ENCODE assay signal across 36 cellular contexts in genomic region chr18:39241534-39241933, GRCh38.
"Had no signal": no experiment of that assay in that cellular context is flagged by ENCODE, and none has a peak within 500 bp of the region (broad histone marks: within the 10 kb centered on the region; RNA-seq: fewer than 3 reads in every experiment).

No MANE protein-coding gene starts in this region.

- H3K4me3 ChIP-seq: adrenal gland, body of pancreas, esophagus muscularis mucosa, gastrocnemius medialis, heart left ventricle had no signal

- ATAC-seq: activated CD4-positive, CD25-positive, alpha-beta regulatory T cell treated with anti-CD3 and anti-CD28 coated beads, Interleukin-2, amount 50 U/mL, for 24 hours; activated CD8-positive, alpha-beta T cell treated with anti-CD3 and anti-CD28 coated beads for 36 hours; activated naive CD8-positive, alpha-beta T cell treated with anti-CD3 and anti-CD28 coated beads, Interleukin-2, amount 50 U/mL, for 24 hours; body of pancreas; effector memory CD8-positive, alpha-beta T cell; foreskin keratinocyte; gastrocnemius medialis; heart left ventricle; T-helper 17 cell had no signal

- H3K9me3 Mint-ChIP-seq: activated B cell treated with CpG ODN at 0.5 μM for 24 hours; activated naive CD4-positive, alpha-beta T cell treated with anti-CD3 and anti-CD28 coated beads for 36 hours; activated naive CD4-positive, alpha-beta T cell treated with anti-CD3 and anti-CD28 coated beads, Interleukin-2, amount 50 U/mL, for 24 hours had no signal

- H3K9me3 ChIP-seq: adrenal gland, body of pancreas, esophagus muscularis mucosa, gastrocnemius medialis, heart left ventricle had no signal

- H3K27ac Mint-ChIP-seq: activated B cell treated with CpG ODN at 0.5 μM for 24 hours; activated CD8-positive, alpha-beta T cell treated with anti-CD3 and anti-CD28 coated beads for 36 hours; activated naive CD4-positive, alpha-beta T cell treated with anti-CD3 and anti-CD28 coated beads for 36 hours; activated naive CD4-positive, alpha-beta T cell treated with anti-CD3 and anti-CD28 coated beads, Interleukin-2, amount 50 U/mL, for 24 hours; activated naive CD8-positive, alpha-beta T cell treated with anti-CD3 and anti-CD28 coated beads for 36 hours; activated naive CD8-positive, alpha-beta T cell treated with anti-CD3 and anti-CD28 coated beads, Interleukin-2, amount 50 U/mL, for 24 hours; activated T-helper 1 cell treated with anti-CD3 and anti-CD28 coated beads, Interleukin-12 subunit alpha, Interleukin-12 subunit beta, Interleukin-2, Interleukin-4 antibody, amounts not matched to agents 30 ng/mL and 10 ng/mL and 1 ng/mL, durations not matched to agents 14 hours and 24 hours and 36 hours; activated T-helper 2 cell treated with anti-CD3 and anti-CD28 coated beads, Interferon-gamma antibody, Interleukin-2, Interleukin-4, amounts not matched to agents 10 μg/mL and 5 μg/mL and 100 μg/mL, durations not matched to agents 14 hours and 24 hours and 36 hours; effector memory CD8-positive, alpha-beta T cell; T-helper 17 cell; T-helper 2 cell treated with Interferon-gamma antibody and Interleukin-4, amounts not matched to agents 5 μg/mL and 100 μg/mL, for 36 hours had no signal

- DNase-seq: activated B cell treated with CpG ODN at 0.5 μM for 24 hours; activated CD4-positive, alpha-beta T cell treated with anti-CD3 and anti-CD28 coated beads for 48 hours; activated CD4-positive, alpha-beta T cell treated with anti-CD3 and anti-CD28 coated beads, Interleukin-2, amount 50 U/mL, for 1 hour; activated CD4-positive, alpha-beta T cell treated with anti-CD3 and anti-CD28 coated beads, Interleukin-2, amount 50 U/mL, for 48 hours; activated CD8-positive, alpha-beta memory T cell treated with anti-CD3 and anti-CD28 coated beads for 24 hours; activated CD8-positive, alpha-beta T cell treated with anti-CD3 and anti-CD28 coated beads for 36 hours; activated effector memory CD4-positive, alpha-beta T cell treated with anti-CD3 and anti-CD28 coated beads, Interleukin-2, amount 50 U/mL, for 16 hours; activated naive CD4-positive, alpha-beta T cell treated with anti-CD3 and anti-CD28 coated beads for 36 hours; activated naive CD8-positive, alpha-beta T cell treated with anti-CD3 and anti-CD28 coated beads for 36 hours; activated naive CD8-positive, alpha-beta T cell treated with anti-CD3 and anti-CD28 coated beads, Interleukin-2, amount 50 U/mL, for 24 hours; activated T-cell treated with anti-CD3 and anti-CD28 coated beads, Interleukin-2, amount 50 U/mL, for 1 hour; activated T-cell treated with anti-CD3 and anti-CD28 coated beads, Interleukin-2, amount 50 U/mL, for 48 hours; adrenal gland; amygdala; aorta; body of pancreas; caudate nucleus; cortex of kidney; dermis blood vessel endothelial cell; effector CD4-positive, alpha-beta T cell; effector memory CD8-positive, alpha-beta T cell; erythroblast; foreskin keratinocyte; gastrocnemius medialis; glutamatergic neuron; heart left ventricle; T-helper 17 cell; T1000; WERI-Rb-1 had no signal

- H3K36me3 ChIP-seq: adrenal gland, esophagus muscularis mucosa, gastrocnemius medialis, heart left ventricle, WERI-Rb-1 had no signal

- H3K27ac ChIP-seq: adrenal gland, body of pancreas, esophagus muscularis mucosa, foreskin keratinocyte, gastrocnemius medialis, heart left ventricle, WERI-Rb-1 had no signal

- H3K36me3 Mint-ChIP-seq: activated naive CD4-positive, alpha-beta T cell treated with anti-CD3 and anti-CD28 coated beads, Interleukin-2, amount 50 U/mL, for 24 hours; activated naive CD8-positive, alpha-beta T cell treated with anti-CD3 and anti-CD28 coated beads for 36 hours had no signal

- H3K27me3 ChIP-seq: adrenal gland, body of pancreas, esophagus muscularis mucosa, foreskin keratinocyte, gastrocnemius medialis, heart left ventricle had no signal

- H3K4me3 Mint-ChIP-seq: activated B cell treated with CpG ODN at 0.5 μM for 24 hours; activated CD8-positive, alpha-beta T cell treated with anti-CD3 and anti-CD28 coated beads for 36 hours; activated naive CD4-positive, alpha-beta T cell treated with anti-CD3 and anti-CD28 coated beads for 36 hours; activated naive CD4-positive, alpha-beta T cell treated with anti-CD3 and anti-CD28 coated beads, Interleukin-2, amount 50 U/mL, for 24 hours; activated naive CD8-positive, alpha-beta T cell treated with anti-CD3 and anti-CD28 coated beads for 36 hours; activated naive CD8-positive, alpha-beta T cell treated with anti-CD3 and anti-CD28 coated beads, Interleukin-2, amount 50 U/mL, for 24 hours; activated T-helper 1 cell treated with anti-CD3 and anti-CD28 coated beads, Interleukin-12 subunit alpha, Interleukin-12 subunit beta, Interleukin-2, Interleukin-4 antibody, amounts not matched to agents 30 ng/mL and 10 ng/mL and 1 ng/mL, durations not matched to agents 14 hours and 24 hours and 36 hours; effector memory CD8-positive, alpha-beta T cell; T-helper 17 cell; T-helper 2 cell treated with Interferon-gamma antibody and Interleukin-4, amounts not matched to agents 5 μg/mL and 100 μg/mL, for 36 hours had no signal

- H3K27me3 Mint-ChIP-seq: activated B cell treated with CpG ODN at 0.5 μM for 24 hours; activated CD8-positive, alpha-beta T cell treated with anti-CD3 and anti-CD28 coated beads for 36 hours; activated naive CD4-positive, alpha-beta T cell treated with anti-CD3 and anti-CD28 coated beads, Interleukin-2, amount 50 U/mL, for 24 hours; activated naive CD8-positive, alpha-beta T cell treated with anti-CD3 and anti-CD28 coated beads for 36 hours; activated naive CD8-positive, alpha-beta T cell treated with anti-CD3 and anti-CD28 coated beads, Interleukin-2, amount 50 U/mL, for 24 hours; effector memory CD8-positive, alpha-beta T cell; T-helper 17 cell had no signal

- H3K4me1 Mint-ChIP-seq: activated B cell treated with CpG ODN at 0.5 μM for 24 hours; activated naive CD4-positive, alpha-beta T cell treated with anti-CD3 and anti-CD28 coated beads, Interleukin-2, amount 50 U/mL, for 24 hours; activated naive CD8-positive, alpha-beta T cell treated with anti-CD3 and anti-CD28 coated beads for 36 hours; activated naive CD8-positive, alpha-beta T cell treated with anti-CD3 and anti-CD28 coated beads, Interleukin-2, amount 50 U/mL, for 24 hours; T-helper 17 cell had no signal

- H3K4me1 ChIP-seq: adrenal gland, body of pancreas, esophagus muscularis mucosa, foreskin keratinocyte, gastrocnemius medialis, heart left ventricle had no signal

- FAIRE-seq: colon had no signal
